1 cellular context compared by ENCODE assay signal in the genomic region with DNA sequence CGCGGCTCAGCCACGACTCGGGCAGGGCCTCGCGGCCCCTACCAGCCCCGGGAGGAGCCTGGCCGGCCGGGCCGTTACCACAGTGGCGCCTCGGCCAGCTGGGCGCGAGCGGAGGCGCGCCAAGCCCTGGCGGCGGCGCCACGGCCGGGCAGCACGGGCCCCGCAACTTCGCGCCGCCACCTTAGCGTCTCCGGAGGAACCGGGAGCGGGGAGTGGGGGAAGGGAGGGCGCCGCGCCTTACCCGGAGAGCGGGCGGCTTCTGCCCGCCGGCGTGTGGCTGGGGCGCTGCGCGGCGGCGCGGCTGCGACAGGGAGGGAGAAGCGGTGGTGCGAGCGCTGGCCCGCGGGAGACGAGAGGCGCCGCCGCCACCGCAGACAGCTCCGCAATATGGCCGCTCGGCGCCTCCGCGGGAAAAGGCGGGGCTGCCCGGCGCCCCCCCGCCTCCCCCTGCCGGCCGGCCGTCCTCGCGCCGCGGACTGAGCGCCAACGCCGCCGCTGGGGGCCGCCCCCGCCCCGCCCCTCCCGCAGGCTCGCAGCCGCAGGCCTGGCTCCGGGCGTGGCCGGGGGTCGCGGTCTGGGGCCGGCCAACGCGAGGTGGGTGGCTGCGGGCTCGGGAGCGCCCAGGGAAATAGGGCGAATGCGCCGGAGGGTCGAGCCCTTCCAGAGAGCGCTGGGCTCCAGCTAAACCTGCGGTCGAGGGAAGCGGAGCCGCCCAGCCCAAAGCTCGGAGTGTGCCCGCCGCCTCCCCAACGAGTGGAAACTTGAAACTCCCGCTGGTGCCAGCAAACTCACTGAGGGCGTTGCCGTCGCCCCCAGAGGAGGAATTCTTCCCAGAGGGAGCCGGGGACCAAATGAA.
TF ChIP-seq lines count a peak whose summit lies in the region.

A gene (minus strand): TSS at position 389 of the 856 bp plus-strand sequence. CDS start 16,922 bp downstream, outside the sequence.

TF ChIP-seq in HepG2, 621 proteins besides CTCF, POLR2A, EP300 and RAD21 (continued from another document and continues in another):
- peak; percentile 47; the same call in 1 of the 2 replicates for TF ChIP-seq POGZ (CRISPR knock-in tag; IDR thresholded peaks at IDR 0.05)
- no peak for TF ChIP-seq STAT5B (CRISPR knock-in tag; IDR thresholded peaks at IDR 0.05)
- TF ChIP-seq ZFP37 (CRISPR knock-in tag; IDR thresholded peaks at IDR 0.05; ENCODE audit: borderline replicate concordance), result no peak
- TF ChIP-seq, protein P1, sequence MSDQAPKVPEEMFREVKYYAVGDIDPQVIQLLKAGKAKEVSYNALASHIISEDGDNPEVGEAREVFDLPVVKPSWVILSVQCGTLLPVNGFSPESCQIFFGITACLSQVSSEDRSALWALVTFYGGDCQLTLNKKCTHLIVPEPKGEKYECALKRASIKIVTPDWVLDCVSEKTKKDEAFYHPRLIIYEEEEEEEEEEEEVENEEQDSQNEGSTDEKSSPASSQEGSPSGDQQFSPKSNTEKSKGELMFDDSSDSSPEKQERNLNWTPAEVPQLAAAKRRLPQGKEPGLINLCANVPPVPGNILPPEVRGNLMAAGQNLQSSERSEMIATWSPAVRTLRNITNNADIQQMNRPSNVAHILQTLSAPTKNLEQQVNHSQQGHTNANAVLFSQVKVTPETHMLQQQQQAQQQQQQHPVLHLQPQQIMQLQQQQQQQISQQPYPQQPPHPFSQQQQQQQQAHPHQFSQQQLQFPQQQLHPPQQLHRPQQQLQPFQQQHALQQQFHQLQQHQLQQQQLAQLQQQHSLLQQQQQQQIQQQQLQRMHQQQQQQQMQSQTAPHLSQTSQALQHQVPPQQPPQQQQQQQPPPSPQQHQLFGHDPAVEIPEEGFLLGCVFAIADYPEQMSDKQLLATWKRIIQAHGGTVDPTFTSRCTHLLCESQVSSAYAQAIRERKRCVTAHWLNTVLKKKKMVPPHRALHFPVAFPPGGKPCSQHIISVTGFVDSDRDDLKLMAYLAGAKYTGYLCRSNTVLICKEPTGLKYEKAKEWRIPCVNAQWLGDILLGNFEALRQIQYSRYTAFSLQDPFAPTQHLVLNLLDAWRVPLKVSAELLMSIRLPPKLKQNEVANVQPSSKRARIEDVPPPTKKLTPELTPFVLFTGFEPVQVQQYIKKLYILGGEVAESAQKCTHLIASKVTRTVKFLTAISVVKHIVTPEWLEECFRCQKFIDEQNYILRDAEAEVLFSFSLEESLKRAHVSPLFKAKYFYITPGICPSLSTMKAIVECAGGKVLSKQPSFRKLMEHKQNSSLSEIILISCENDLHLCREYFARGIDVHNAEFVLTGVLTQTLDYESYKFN (CRISPR knock-in tag; conservative IDR thresholded peaks at IDR 0.05), result no peak
- TF ChIP-seq KLF6 (CRISPR knock-in tag; IDR thresholded peaks at IDR 0.05), result no peak
- no peak for TF ChIP-seq RAD51 (IDR thresholded peaks at IDR 0.05; ENCODE audit: borderline replicate concordance)
- no peak; the same call in 1 of the 2 replicates for TF ChIP-seq KLF12 (CRISPR knock-in tag; IDR thresholded peaks at IDR 0.05; ENCODE audit: borderline replicate concordance)
- no peak for TF ChIP-seq NFIB (CRISPR knock-in tag; IDR thresholded peaks at IDR 0.05; ENCODE audit: borderline replicate concordance)
- peak; percentile 39; the same call in 1 of the 2 replicates for TF ChIP-seq GABPB1 (CRISPR knock-in tag; IDR thresholded peaks at IDR 0.05)
- TF ChIP-seq ZNF367 (CRISPR knock-in tag; IDR thresholded peaks at IDR 0.05; ENCODE audit: borderline replicate concordance), result no peak
- TF ChIP-seq ZNF329 (CRISPR knock-in tag; IDR thresholded peaks at IDR 0.05; ENCODE audit: low read depth), result no peak
- TF ChIP-seq, protein P2, sequence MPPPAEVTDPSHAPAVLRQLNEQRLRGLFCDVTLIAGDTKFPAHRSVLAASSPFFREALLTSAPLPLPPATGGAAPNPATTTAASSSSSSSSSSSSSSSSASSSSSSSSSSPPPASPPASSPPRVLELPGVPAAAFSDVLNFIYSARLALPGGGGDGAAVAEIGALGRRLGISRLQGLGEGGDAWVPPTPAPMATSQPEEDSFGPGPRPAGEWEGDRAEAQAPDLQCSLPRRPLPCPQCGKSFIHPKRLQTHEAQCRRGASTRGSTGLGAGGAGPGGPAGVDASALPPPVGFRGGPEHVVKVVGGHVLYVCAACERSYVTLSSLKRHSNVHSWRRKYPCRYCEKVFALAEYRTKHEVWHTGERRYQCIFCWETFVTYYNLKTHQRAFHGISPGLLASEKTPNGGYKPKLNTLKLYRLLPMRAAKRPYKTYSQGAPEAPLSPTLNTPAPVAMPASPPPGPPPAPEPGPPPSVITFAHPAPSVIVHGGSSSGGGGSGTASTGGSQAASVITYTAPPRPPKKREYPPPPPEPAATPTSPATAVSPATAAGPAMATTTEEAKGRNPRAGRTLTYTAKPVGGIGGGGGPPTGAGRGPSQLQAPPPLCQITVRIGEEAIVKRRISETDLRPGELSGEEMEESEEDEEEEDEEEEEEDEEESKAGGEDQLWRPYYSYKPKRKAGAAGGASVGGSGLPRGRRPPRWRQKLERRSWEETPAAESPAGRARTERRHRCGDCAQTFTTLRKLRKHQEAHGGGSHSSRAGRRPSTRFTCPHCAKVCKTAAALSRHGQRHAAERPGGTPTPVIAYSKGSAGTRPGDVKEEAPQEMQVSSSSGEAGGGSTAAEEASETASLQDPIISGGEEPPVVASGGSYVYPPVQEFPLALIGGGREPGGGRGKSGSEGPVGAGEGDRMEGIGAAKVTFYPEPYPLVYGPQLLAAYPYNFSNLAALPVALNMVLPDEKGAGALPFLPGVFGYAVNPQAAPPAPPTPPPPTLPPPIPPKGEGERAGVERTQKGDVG (CRISPR knock-in tag; IDR thresholded peaks at IDR 0.05; ENCODE audit: borderline replicate concordance), result no peak
- no peak for TF ChIP-seq GZF1 (CRISPR knock-in tag; IDR thresholded peaks at IDR 0.05)
- TF ChIP-seq TP53 (CRISPR knock-in tag; conservative IDR thresholded peaks at IDR 0.05), result no peak
- TF ChIP-seq, protein P3, sequence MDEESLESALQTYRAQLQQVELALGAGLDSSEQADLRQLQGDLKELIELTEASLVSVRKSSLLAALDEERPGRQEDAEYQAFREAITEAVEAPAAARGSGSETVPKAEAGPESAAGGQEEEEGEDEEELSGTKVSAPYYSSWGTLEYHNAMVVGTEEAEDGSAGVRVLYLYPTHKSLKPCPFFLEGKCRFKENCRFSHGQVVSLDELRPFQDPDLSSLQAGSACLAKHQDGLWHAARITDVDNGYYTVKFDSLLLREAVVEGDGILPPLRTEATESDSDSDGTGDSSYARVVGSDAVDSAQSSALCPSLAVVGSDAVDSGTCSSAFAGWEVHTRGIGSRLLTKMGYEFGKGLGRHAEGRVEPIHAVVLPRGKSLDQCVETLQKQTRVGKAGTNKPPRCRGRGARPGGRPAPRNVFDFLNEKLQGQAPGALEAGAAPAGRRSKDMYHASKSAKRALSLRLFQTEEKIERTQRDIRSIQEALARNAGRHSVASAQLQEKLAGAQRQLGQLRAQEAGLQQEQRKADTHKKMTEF (CRISPR knock-in tag; IDR thresholded peaks at IDR 0.05), result no peak
- no peak for TF ChIP-seq ZNF652 (CRISPR knock-in tag; IDR thresholded peaks at IDR 0.05; ENCODE audit: borderline replicate concordance, low read depth)
- TF ChIP-seq ZNF781 (CRISPR knock-in tag; IDR thresholded peaks at IDR 0.05; ENCODE audit: borderline replicate concordance, not compliant biosample characterization), result no peak
- TF ChIP-seq, protein P4, sequence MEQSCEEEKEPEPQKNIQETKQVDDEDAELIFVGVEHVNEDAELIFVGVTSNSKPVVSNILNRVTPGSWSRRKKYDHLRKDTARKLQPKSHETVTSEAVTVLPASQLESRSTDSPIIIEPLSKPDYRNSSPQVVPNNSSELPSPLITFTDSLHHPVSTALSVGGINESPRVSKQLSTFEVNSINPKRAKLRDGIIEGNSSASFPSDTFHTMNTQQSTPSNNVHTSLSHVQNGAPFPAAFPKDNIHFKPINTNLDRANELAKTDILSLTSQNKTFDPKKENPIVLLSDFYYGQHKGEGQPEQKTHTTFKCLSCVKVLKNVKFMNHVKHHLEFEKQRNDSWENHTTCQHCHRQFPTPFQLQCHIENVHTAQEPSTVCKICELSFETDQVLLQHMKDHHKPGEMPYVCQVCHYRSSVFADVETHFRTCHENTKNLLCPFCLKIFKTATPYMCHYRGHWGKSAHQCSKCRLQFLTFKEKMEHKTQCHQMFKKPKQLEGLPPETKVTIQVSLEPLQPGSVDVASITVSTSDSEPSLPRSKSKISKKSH (CRISPR knock-in tag; IDR thresholded peaks at IDR 0.05; ENCODE audit: borderline replicate concordance), result no peak
- no peak for TF ChIP-seq PCBP1 (IDR thresholded peaks at IDR 0.05; ENCODE audit: borderline replicate concordance, low read depth, low read length)
- no peak for TF ChIP-seq ZNF468 (CRISPR knock-in tag; IDR thresholded peaks at IDR 0.05)
- TF ChIP-seq ZNF7 (CRISPR knock-in tag; IDR thresholded peaks at IDR 0.05), result no peak
- TF ChIP-seq, protein P5, sequence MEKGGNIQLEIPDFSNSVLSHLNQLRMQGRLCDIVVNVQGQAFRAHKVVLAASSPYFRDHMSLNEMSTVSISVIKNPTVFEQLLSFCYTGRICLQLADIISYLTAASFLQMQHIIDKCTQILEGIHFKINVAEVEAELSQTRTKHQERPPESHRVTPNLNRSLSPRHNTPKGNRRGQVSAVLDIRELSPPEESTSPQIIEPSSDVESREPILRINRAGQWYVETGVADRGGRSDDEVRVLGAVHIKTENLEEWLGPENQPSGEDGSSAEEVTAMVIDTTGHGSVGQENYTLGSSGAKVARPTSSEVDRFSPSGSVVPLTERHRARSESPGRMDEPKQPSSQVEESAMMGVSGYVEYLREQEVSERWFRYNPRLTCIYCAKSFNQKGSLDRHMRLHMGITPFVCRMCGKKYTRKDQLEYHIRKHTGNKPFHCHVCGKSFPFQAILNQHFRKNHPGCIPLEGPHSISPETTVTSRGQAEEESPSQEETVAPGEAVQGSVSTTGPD (CRISPR knock-in tag; IDR thresholded peaks at IDR 0.05), result no peak
- TF ChIP-seq PITX1 (CRISPR knock-in tag; IDR thresholded peaks at IDR 0.05), result no peak
- no peak for TF ChIP-seq MEIS1 (CRISPR knock-in tag; IDR thresholded peaks at IDR 0.05; ENCODE audit: borderline replicate concordance)
- peak; percentile 79 for TF ChIP-seq SALL2 (CRISPR knock-in tag; IDR thresholded peaks at IDR 0.05)
- TF ChIP-seq ZNF460 (CRISPR knock-in tag; IDR thresholded peaks at IDR 0.05; ENCODE audit: borderline replicate concordance), result no peak
- no peak for TF ChIP-seq ZBTB3 (CRISPR knock-in tag; IDR thresholded peaks at IDR 0.05; ENCODE audit: borderline replicate concordance, low read depth)
- TF ChIP-seq, protein P6, sequence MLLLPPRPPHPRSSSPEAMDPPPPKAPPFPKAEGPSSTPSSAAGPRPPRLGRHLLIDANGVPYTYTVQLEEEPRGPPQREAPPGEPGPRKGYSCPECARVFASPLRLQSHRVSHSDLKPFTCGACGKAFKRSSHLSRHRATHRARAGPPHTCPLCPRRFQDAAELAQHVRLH (CRISPR knock-in tag; IDR thresholded peaks at IDR 0.05; ENCODE audit: borderline replicate concordance, low read depth), result no peak
- no peak for TF ChIP-seq TBP (CRISPR knock-in tag; IDR thresholded peaks at IDR 0.05)
- 0 out of 2 replicates have a peak, but pooled peaks have one; percentile 44 for TF ChIP-seq IRX3 (CRISPR knock-in tag; IDR thresholded peaks at IDR 0.05; ENCODE audit: borderline replicate concordance, low read depth)
- no peak for TF ChIP-seq SCMH1 (CRISPR knock-in tag; IDR thresholded peaks at IDR 0.05; ENCODE audit: borderline replicate concordance)
- TF ChIP-seq CBFB (CRISPR knock-in tag; IDR thresholded peaks at IDR 0.05), result no peak
- TF ChIP-seq ZNF292 (CRISPR knock-in tag; IDR thresholded peaks at IDR 0.05; ENCODE audit: borderline replicate concordance, low read depth), result no peak
- TF ChIP-seq NR2F6 (IDR thresholded peaks at IDR 0.05), result no peak
- no peak for TF ChIP-seq NR2F6 (CRISPR knock-in tag; IDR thresholded peaks at IDR 0.05)
- TF ChIP-seq NFKB2 (CRISPR knock-in tag; IDR thresholded peaks at IDR 0.05; ENCODE audit: borderline replicate concordance), result peak; percentile 28; the same call in 1 of the 2 replicates
- TF ChIP-seq, protein P7, sequence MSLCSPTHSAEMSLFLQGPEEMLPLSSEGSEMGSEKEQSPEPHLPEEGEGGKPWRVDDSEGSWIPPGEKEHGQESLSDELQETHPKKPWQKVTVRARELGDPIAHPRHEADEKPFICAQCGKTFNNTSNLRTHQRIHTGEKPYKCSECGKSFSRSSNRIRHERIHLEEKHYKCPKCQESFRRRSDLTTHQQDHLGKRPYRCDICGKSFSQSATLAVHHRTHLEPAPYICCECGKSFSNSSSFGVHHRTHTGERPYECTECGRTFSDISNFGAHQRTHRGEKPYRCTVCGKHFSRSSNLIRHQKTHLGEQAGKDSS (CRISPR knock-in tag; IDR thresholded peaks at IDR 0.05; ENCODE audit: borderline replicate concordance, low read depth), result 0 out of 2 replicates have a peak, but pooled peaks have one; percentile 37
- TF ChIP-seq ZC3H13 (CRISPR knock-in tag; IDR thresholded peaks at IDR 0.05), result no peak
- no peak for TF ChIP-seq ZNF619 (CRISPR knock-in tag; IDR thresholded peaks at IDR 0.05)
- no peak for TF ChIP-seq ZNF496 (CRISPR knock-in tag; IDR thresholded peaks at IDR 0.05; ENCODE audit: insufficient replicate concordance)
- no peak; the same call in 1 of the 2 replicates for TF ChIP-seq ZNF138 (CRISPR knock-in tag; IDR thresholded peaks at IDR 0.05; ENCODE audit: low read depth)
- TF ChIP-seq ZFP36L2 (CRISPR knock-in tag; IDR thresholded peaks at IDR 0.05), result no peak
- TF ChIP-seq ZNF121 (CRISPR knock-in tag; IDR thresholded peaks at IDR 0.05), result no peak
- no peak for TF ChIP-seq IKZF1 (IDR thresholded peaks at IDR 0.05)
- no peak for TF ChIP-seq ZNF775 (CRISPR knock-in tag; IDR thresholded peaks at IDR 0.05; ENCODE audit: borderline replicate concordance)
- TF ChIP-seq BRD4 (CRISPR knock-in tag; IDR thresholded peaks at IDR 0.05), result no peak
- TF ChIP-seq, protein P8, sequence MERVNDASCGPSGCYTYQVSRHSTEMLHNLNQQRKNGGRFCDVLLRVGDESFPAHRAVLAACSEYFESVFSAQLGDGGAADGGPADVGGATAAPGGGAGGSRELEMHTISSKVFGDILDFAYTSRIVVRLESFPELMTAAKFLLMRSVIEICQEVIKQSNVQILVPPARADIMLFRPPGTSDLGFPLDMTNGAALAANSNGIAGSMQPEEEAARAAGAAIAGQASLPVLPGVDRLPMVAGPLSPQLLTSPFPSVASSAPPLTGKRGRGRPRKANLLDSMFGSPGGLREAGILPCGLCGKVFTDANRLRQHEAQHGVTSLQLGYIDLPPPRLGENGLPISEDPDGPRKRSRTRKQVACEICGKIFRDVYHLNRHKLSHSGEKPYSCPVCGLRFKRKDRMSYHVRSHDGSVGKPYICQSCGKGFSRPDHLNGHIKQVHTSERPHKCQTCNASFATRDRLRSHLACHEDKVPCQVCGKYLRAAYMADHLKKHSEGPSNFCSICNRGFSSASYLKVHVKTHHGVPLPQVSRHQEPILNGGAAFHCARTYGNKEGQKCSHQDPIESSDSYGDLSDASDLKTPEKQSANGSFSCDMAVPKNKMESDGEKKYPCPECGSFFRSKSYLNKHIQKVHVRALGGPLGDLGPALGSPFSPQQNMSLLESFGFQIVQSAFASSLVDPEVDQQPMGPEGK (CRISPR knock-in tag; IDR thresholded peaks at IDR 0.05), result peak; percentile 45; the same call in 1 of the 2 replicates
- no peak for TF ChIP-seq HIVEP1 (CRISPR knock-in tag; IDR thresholded peaks at IDR 0.05)
- TF ChIP-seq NRL (CRISPR knock-in tag; IDR thresholded peaks at IDR 0.05; ENCODE audit: borderline replicate concordance), result no peak
- TF ChIP-seq HMG20A (CRISPR knock-in tag; IDR thresholded peaks at IDR 0.05; ENCODE audit: borderline replicate concordance), result no peak
